20 cellular contexts compared by ENCODE assay signal in the genomic region with DNA sequence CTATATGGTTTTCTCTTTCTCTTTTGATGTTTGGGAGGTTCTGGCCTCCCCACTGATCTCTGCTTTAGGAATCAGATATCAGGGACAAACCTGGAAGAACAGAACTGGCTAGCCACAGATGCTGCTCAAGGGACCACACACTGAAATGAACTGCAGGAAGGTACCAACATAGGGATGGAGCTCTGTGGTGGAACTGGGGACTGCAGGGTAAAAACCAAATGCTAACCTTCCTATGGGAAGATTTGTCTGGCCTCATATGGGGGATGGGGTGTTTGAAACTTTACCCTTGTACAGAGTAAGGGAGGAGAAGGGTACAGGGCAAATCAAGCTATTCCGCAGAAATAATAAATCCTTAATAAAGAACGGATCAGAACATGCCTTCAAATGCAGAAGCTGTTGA.
"Had no signal": no experiment of that assay in that cellular context is flagged by ENCODE, and none has a peak within 500 bp of the region (broad histone marks: within the 10 kb centered on the region; RNA-seq: fewer than 3 reads in every experiment).

No MANE protein-coding gene starts in this region.

- H3K27ac ChIP-seq: epithelial cell of prostate, heart left ventricle, lower lobe of right lung, testis, upper lobe of left lung had no signal

- H3K27me3 ChIP-seq: testis, upper lobe of left lung had no signal

- H3K36me3 ChIP-seq: heart left ventricle, lower lobe of right lung, upper lobe of left lung had no signal

- H3K4me3 ChIP-seq: heart left ventricle, lower lobe of right lung, testis, upper lobe of left lung had no signal

- H3K9me3 ChIP-seq: heart left ventricle, lower lobe of right lung, testis, upper lobe of left lung had no signal

- H3K4me1 ChIP-seq: heart left ventricle, lower lobe of right lung, testis, upper lobe of left lung had no signal

- FAIRE-seq: small intestine had no signal

- ATAC-seq: activated CD4-positive, CD25-positive, alpha-beta regulatory T cell treated with anti-CD3 and anti-CD28 coated beads, Interleukin-2, amount 50 U/mL, for 24 hours; activated naive CD8-positive, alpha-beta T cell treated with anti-CD3 and anti-CD28 coated beads, Interleukin-2, amount 50 U/mL, for 24 hours; heart left ventricle; left lobe of liver; lower lobe of right lung; sciatic nerve had no signal

- DNase-seq: activated CD4-positive, alpha-beta memory T cell treated with anti-CD3 and anti-CD28 coated beads, Interleukin-2, amount 10 ng/mL, durations not matched to agents 7 days and 5 days; activated CD4-positive, alpha-beta T cell treated with anti-CD3 and anti-CD28 coated beads, Interleukin-2, amount 10 ng/mL, durations not matched to agents 24 days and 14 days; activated gamma-delta T cell; activated naive CD4-positive, alpha-beta T cell treated with anti-CD3 and anti-CD28 coated beads, Interleukin-2, amount 50 U/mL, for 16 hours; activated naive CD8-positive, alpha-beta T cell treated with anti-CD3 and anti-CD28 coated beads, Interleukin-2, amount 50 U/mL, for 24 hours; cortex of kidney; heart left ventricle; lower lobe of right lung; naive B cell; nucleus accumbens; small intestine; stimulated activated CD4-positive, alpha-beta T cell treated with anti-CD3 and anti-CD28 coated beads, Interleukin-15, amount 100 ng/mL, for 24 hours; stimulated activated CD8-positive, alpha-beta memory T cell treated with anti-CD3 and anti-CD28 coated beads, Interleukin-4, amount 100 ng/mL, for 48 hours; stimulated activated naive CD4-positive, alpha-beta T cell; testis; upper lobe of left lung had no signal
